ENCODE assay signal across 1 cellular context in the genomic region with DNA sequence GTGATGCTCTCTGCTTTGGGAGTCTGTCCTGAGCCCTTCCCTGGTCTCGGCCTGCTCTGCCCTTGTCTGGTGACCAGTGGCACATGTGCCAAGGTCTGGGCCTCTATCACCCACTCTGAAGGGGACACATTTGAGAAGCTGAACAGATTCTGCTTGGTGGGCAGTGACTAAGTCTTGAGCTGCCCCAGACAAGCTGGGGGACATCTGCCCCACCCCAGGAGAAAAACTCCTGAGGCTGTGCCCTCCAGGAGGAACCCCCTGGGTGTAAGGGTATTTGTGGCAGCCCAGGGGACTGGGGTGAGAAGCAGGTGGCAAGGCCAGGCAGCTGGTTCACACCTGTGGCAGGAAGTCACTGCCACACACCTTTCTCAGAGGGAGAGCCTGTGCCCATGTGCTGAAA.
TF ChIP-seq lines count a peak whose summit lies in the region.

No MANE protein-coding gene starts in this region.

TF ChIP-seq in IMR-90, 13 proteins besides CTCF, POLR2A, EP300 and RAD21:
- TF ChIP-seq MAFK (IDR thresholded peaks at IDR 0.05; ENCODE audit: low read depth, low read length) (no peak), RFX5 (IDR thresholded peaks at IDR 0.05; ENCODE audit: low read depth, low read length) (no peak), FOS (IDR thresholded peaks at IDR 0.05; ENCODE audit: low read depth, low read length) (no peak), CEBPB (IDR thresholded peaks at IDR 0.05; ENCODE audit: low read depth, low read length) (no peak)
- TF ChIP-seq, protein P1, sequence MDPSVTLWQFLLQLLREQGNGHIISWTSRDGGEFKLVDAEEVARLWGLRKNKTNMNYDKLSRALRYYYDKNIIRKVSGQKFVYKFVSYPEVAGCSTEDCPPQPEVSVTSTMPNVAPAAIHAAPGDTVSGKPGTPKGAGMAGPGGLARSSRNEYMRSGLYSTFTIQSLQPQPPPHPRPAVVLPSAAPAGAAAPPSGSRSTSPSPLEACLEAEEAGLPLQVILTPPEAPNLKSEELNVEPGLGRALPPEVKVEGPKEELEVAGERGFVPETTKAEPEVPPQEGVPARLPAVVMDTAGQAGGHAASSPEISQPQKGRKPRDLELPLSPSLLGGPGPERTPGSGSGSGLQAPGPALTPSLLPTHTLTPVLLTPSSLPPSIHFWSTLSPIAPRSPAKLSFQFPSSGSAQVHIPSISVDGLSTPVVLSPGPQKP (IDR thresholded peaks at IDR 0.05; ENCODE audit: borderline replicate concordance, low read depth, low read length): no peak
